Comparison of ENCODE assay signal across 1 cellular context in genomic region chr15:66587749-66588148, GRCh38.
TF ChIP-seq lines count a peak whose summit lies in the region.

No MANE protein-coding gene starts in this region.

TF ChIP-seq in K562, 482 proteins besides CTCF, POLR2A, EP300 and RAD21 (continued from another document):
- TF ChIP-seq FOXP4 (CRISPR knock-in tag; IDR thresholded peaks at IDR 0.05; ENCODE audit: borderline replicate concordance): no peak
- TF ChIP-seq ZNF146 (CRISPR knock-in tag; IDR thresholded peaks at IDR 0.05; ENCODE audit: unreplicated experiment): no peak
